Comparison of ENCODE assay signal across 1 cellular context in genomic region chr6:43011207-43011606, GRCh38.
TF ChIP-seq lines count a peak whose summit lies in the region.

No MANE protein-coding gene starts in this region.

TF ChIP-seq in endothelial cell of umbilical vein, 7 proteins besides CTCF, POLR2A, EP300 and RAD21:
- TF ChIP-seq MYC (IDR thresholded peaks at IDR 0.05; ENCODE audit: low read depth, low read length) = no peak
